9 cellular contexts compared by ENCODE assay signal in genomic region chr6:1227935-1228753, GRCh38.
"Had no signal": no experiment of that assay in that cellular context is flagged by ENCODE, and none has a peak within 500 bp of the region (broad histone marks: within the 10 kb centered on the region; RNA-seq: fewer than 3 reads in every experiment).

No MANE protein-coding gene starts in this region.

- H3K27me3 ChIP-seq: suprapubic skin had no signal

- ATAC-seq: T-cell had no signal

- DNase-seq: activated CD4-positive, alpha-beta T cell treated with anti-CD3 and anti-CD28 coated beads for 48 hours; activated naive CD4-positive, alpha-beta T cell treated with anti-CD3 and anti-CD28 coated beads, Interleukin-2, amount 10 ng/mL, durations not matched to agents 7 days and 5 days; activated T-cell treated with anti-CD3 and anti-CD28 coated beads for 4 hours; hypothalamus; nephron progenitor cell; stimulated activated CD4-positive, alpha-beta T cell treated with anti-CD3 and anti-CD28 coated beads, Interleukin-2, amount 100 ng/mL, for 48 hours; stimulated activated naive CD4-positive, alpha-beta T cell treated with Interleukin-2 at 50 U/mL for 16 hours; T-cell had no signal

- H3K27ac ChIP-seq: suprapubic skin had no signal

- H3K9me3 ChIP-seq: suprapubic skin had no signal

- H3K36me3 ChIP-seq: suprapubic skin had no signal

- H3K4me3 ChIP-seq: suprapubic skin had no signal
